Comparison of ENCODE assay signal across 18 cellular contexts in the genomic region with DNA sequence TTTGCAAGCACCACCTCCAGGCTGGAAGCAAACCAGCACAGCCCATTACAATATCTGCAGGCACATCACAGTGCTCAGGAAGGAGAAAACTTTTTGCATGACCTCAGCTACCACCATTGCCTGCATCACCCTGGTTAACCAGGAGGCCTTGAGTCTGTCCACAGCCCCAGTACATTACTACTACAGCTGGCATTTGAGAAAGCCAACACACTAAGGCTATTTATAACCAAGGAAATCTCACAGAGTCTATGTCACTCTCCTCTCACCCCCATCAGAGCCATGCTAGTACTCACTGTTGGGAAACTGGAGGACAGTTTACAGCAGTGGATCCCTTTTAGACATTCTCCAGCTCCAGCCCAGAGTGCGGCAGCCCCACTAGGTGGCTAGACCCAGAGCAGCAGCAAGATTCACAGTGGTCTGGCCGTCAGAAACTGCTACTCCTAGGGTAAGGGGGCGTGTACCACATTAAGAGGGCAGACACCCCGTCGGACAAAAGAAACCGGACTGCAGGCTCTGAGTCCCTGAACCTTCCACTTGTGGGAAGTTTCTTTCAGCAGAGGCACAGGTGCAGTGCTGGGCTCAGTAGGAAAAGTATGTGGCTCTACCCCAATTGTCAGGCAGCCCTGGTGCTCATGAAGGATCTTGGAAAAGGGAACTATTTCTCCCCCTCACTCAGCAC. TPM values are rescaled to one million over a fixed set of nuclear protein-coding genes. Genes with fewer than 3 reads are reported as not detected.
A peak's percentile ranks its signal among the peaks of the same experiment; 100 is the strongest.
DNase-seq lines count a peak whose midpoint lies in the region; ATAC-seq and TF ChIP-seq lines count a peak whose summit lies in the region.
"Had no signal": no experiment of that assay in that cellular context is flagged by ENCODE, and none has a peak within 500 bp of the region (broad histone marks: within the 10 kb centered on the region; RNA-seq: fewer than 3 reads in every experiment).

No MANE protein-coding gene starts in this region.

- H3K36me3 Mint-ChIP-seq in nephron progenitor cell (ENCODE audit: low read depth): peaks cover 46% of the 10 kb centered on the region
- H3K36me3 Mint-ChIP-seq: type B pancreatic cell had no signal

- H3K27ac Mint-ChIP-seq in nephron progenitor cell: no peak overlapping the region
- H3K27ac Mint-ChIP-seq: activated naive CD8-positive, alpha-beta T cell treated with anti-CD3 and anti-CD28 coated beads, Interleukin-2, amount 50 U/mL, for 24 hours; type B pancreatic cell had no signal

- H3K4me3 Mint-ChIP-seq in nephron progenitor cell: no peak overlapping the region
- H3K4me3 Mint-ChIP-seq: activated naive CD8-positive, alpha-beta T cell treated with anti-CD3 and anti-CD28 coated beads, Interleukin-2, amount 50 U/mL, for 24 hours; type B pancreatic cell had no signal

- H3K4me1 ChIP-seq in adipocyte (ENCODE audit: control insufficient read depth, insufficient read depth, low read length): peaks cover 18% of the 10 kb centered on the region
- H3K4me1 ChIP-seq: gastroesophageal sphincter had no signal

- peaks cover 16% of the 10 kb centered on the region for H3K9me3 Mint-ChIP-seq in nephron progenitor cell
- H3K9me3 Mint-ChIP-seq: activated naive CD8-positive, alpha-beta T cell treated with anti-CD3 and anti-CD28 coated beads, Interleukin-2, amount 50 U/mL, for 24 hours; type B pancreatic cell had no signal

- peaks cover 4% of the 10 kb centered on the region for H3K27me3 Mint-ChIP-seq in nephron progenitor cell (ENCODE audit: low read depth, poor library complexity)
- H3K27me3 Mint-ChIP-seq: activated naive CD8-positive, alpha-beta T cell treated with anti-CD3 and anti-CD28 coated beads, Interleukin-2, amount 50 U/mL, for 24 hours; type B pancreatic cell had no signal

- ATAC-seq in left cardiac atrium: peak; percentile 83 to 88
- ATAC-seq in HG02798 (IDR thresholded peaks at IDR 0.05; ENCODE audit: poor library complexity, unreplicated experiment): no peak
- ATAC-seq: activated naive CD8-positive, alpha-beta T cell treated with anti-CD3 and anti-CD28 coated beads, Interleukin-2, amount 50 U/mL, for 24 hours; gastroesophageal sphincter had no signal

- no peak for TF ChIP-seq CTCF in nephron progenitor cell (IDR thresholded peaks at IDR 0.05)

- no peaks in the 10 kb centered on the region for H3K36me3 ChIP-seq in adipocyte (ENCODE audit: control insufficient read depth, insufficient read depth, low read length, severe bottlenecking)
- H3K36me3 ChIP-seq: gastroesophageal sphincter had no signal

- no peaks in the 10 kb centered on the region for H3K4me1 Mint-ChIP-seq in nephron progenitor cell

- intact Hi-C loops in left cardiac atrium (cut with DNase I): no loop called here

- no peak overlapping the region for H3K4me3 ChIP-seq in adipocyte (ENCODE audit: low read length)
- H3K4me3 ChIP-seq: gastroesophageal sphincter had no signal

- DNase-seq in AG08396 (ENCODE audit: low spot score): peak; percentile 53
- DNase-seq in HCEC 1CT: peak; percentile 63
- DNase-seq in adipocyte (ENCODE audit: low read depth): peak; percentile 5
- DNase-seq in left cardiac atrium: no peak
- no peak for DNase-seq in nephron progenitor cell
- DNase-seq in medulla oblongata (ENCODE audit: extremely low spot score): no peak
- no peak for DNase-seq in foreskin melanocyte
- DNase-seq: activated CD4-positive, CD25-positive, alpha-beta regulatory T cell; activated naive CD8-positive, alpha-beta T cell treated with anti-CD3 and anti-CD28 coated beads, Interleukin-2, amount 50 U/mL, for 24 hours; AML-193; dermis blood vessel endothelial cell; MM.1S; stimulated activated CD4-positive, alpha-beta T cell treated with anti-CD3 and anti-CD28 coated beads, Interleukin-2, amount 100 ng/mL, for 24 hours had no signal

- H3K9ac ChIP-seq in adipocyte (ENCODE audit: low read length): no peak overlapping the region

- no peaks in the 10 kb centered on the region for H3K9me3 ChIP-seq in adipocyte (ENCODE audit: control insufficient read depth, low read length)
- H3K9me3 ChIP-seq: gastroesophageal sphincter had no signal

- H3K27me3 ChIP-seq in adipocyte (replicated peaks; ENCODE audit: control insufficient read depth, insufficient read depth, low read length): no peaks in the 10 kb centered on the region
- H3K27me3 ChIP-seq: gastroesophageal sphincter had no signal

RNA-seq across cellular contexts. Expression of a gene that starts 14.7 kb away (rescaled TPM):
- 1 to 10 TPM; 4.0 to 5.2 TPM for total RNA-seq in left cardiac atrium

RNA-seq across cellular contexts. Expression of a gene that starts 28.6 kb away (rescaled TPM):
- not detected for total RNA-seq in left cardiac atrium
- total RNA-seq: dermis blood vessel endothelial cell, kidney epithelial cell, pulmonary artery endothelial cell had no signal

Comparison
In these comparisons a context has a peak if more than half of its experiments do, and no peak if none do; other contexts are left out.
1. DNase-seq: peak in AG08396 (single experiment), HCEC 1CT (single experiment) and adipocyte (single experiment); none in left cardiac atrium (single experiment), nephron progenitor cell (single experiment), medulla oblongata (single experiment) and foreskin melanocyte (single experiment).